9 cellular contexts compared by ENCODE assay signal in the genomic region with DNA sequence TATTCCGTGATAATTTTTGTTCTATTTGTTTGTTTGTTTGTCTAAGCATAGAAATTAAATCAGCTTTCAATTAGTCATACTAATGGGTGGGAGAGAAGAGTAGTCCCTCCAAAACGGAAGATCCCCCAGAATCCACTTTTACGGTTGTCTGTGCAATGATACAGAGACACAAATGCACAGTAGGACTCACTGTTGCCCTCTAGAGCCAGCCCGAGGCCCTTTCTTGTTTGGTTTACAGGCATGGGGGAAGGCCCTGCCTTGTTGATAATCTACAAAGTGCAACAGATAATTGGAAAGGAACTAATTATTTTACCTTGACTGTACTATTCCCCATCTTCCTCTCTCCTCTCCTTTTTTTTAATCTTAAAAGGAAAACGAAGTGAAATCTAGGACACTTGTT.
DNase-seq lines count a peak whose midpoint lies in the region; ATAC-seq and TF ChIP-seq lines count a peak whose summit lies in the region.
"Had no signal": no experiment of that assay in that cellular context is flagged by ENCODE, and none has a peak within 500 bp of the region (broad histone marks: within the 10 kb centered on the region; RNA-seq: fewer than 3 reads in every experiment).

No MANE protein-coding gene starts in this region.

- H3K27ac ChIP-seq in sigmoid colon: no peak overlapping the region
- H3K27ac ChIP-seq: SJSA1 had no signal

- peak; percentile 25 for ATAC-seq in HG03280 (IDR thresholded peaks at IDR 0.05; ENCODE audit: unreplicated experiment)
- ATAC-seq in T-cell (replicated peaks in 1 of 4): peak in 1 of 4 experiments; percentile 28
- ATAC-seq in GM18873 (IDR thresholded peaks at IDR 0.05; ENCODE audit: low FRiP score, unreplicated experiment): no peak
- ATAC-seq in HG02981 (IDR thresholded peaks at IDR 0.05; ENCODE audit: unreplicated experiment): no peak

- intact Hi-C loops in Caco-2 (cut with micrococcal nuclease; ENCODE audit: unreplicated experiment): loop anchor here (2.0 kb wide), 1 partner anchor 41 kb away; no protein-coding TSS in a partner anchor
- intact Hi-C loops in sigmoid colon (cut with DNase I): no loop called here

- DNase-seq in Caco-2 (peak; percentile 53 to 60), T-cell (peak in 29 of 34 experiments; percentile 18 to 65 (median 52)), mucosa of gallbladder (ENCODE audit: low spot score) (peak; percentile 33), sigmoid colon (no peak)
- peak; percentile 10 for DNase-seq in central memory CD4-positive, alpha-beta T cell

- H3K4me3 ChIP-seq in Caco-2 (ENCODE audit: low read depth, low read length): no peak overlapping the region
- no peak overlapping the region for H3K4me3 ChIP-seq in sigmoid colon
- H3K4me3 ChIP-seq: SJSA1 had no signal

- BruUV-seq in Caco-2 (replicated peaks; lab: Mats Ljungman, UMichigan): no TSS peak

- no peaks in the 10 kb centered on the region for H3K36me3 ChIP-seq in Caco-2 (ENCODE audit: control insufficient read depth, insufficient read depth, low read length)
- H3K36me3 ChIP-seq in sigmoid colon: no peaks in the 10 kb centered on the region
- H3K36me3 ChIP-seq: SJSA1 had no signal

- H3K27me3 Mint-ChIP-seq in Caco-2 (ENCODE audit: insufficient read depth, unreplicated experiment): no peaks in the 10 kb centered on the region
- H3K27me3 Mint-ChIP-seq in T-cell: no peaks in the 10 kb centered on the region

- POLR2A ChIA-PET in Caco-2 (lab: Charles Lee) (no interaction called here), T-cell (lab: Charles Lee) (interaction anchor here (0.6 to 0.8 kb wide), 2 partner anchors 9 to 187 kb away, joined by 3 to 4 read pairs; no protein-coding TSS in a partner anchor)

- H3K4me1 Mint-ChIP-seq in Caco-2 (ENCODE audit: low read depth, unreplicated experiment) (peaks cover 7% of the 10 kb centered on the region), T-cell (peaks cover 40 to 65% (median 47%) of the 10 kb centered on the region in 3 donors)

- H3K27me3 ChIP-seq in Caco-2 (replicated peaks; ENCODE audit: control insufficient read depth, insufficient read depth, low read length) (no peaks in the 10 kb centered on the region), sigmoid colon (no peaks in the 10 kb centered on the region)

- H3K36me3 Mint-ChIP-seq in Caco-2 (ENCODE audit: insufficient read depth, unreplicated experiment): no peaks in the 10 kb centered on the region
- H3K36me3 Mint-ChIP-seq in T-cell: no peaks in the 10 kb centered on the region

- no peak for TF ChIP-seq EP300 in sigmoid colon (IDR thresholded peaks at IDR 0.05)

- H3K9me3 Mint-ChIP-seq in Caco-2 (ENCODE audit: unreplicated experiment) (no peaks in the 10 kb centered on the region), T-cell (no peaks in the 10 kb centered on the region)

- H3K4me1 ChIP-seq in Caco-2 (no peaks in the 10 kb centered on the region), sigmoid colon (no peaks in the 10 kb centered on the region)
- H3K4me1 ChIP-seq: SJSA1 had no signal

- TF ChIP-seq POLR2A in sigmoid colon (IDR thresholded peaks at IDR 0.05): no peak

- CTCF ChIA-PET in Caco-2 (lab: Charles Lee): interaction anchor here (0.6 kb wide), 1 partner anchor 13 kb away, joined by 3 read pairs; no protein-coding TSS in a partner anchor
- CTCF ChIA-PET in T-cell (lab: Charles Lee): interaction anchor here (0.7 to 1.8 kb wide), 6 partner anchors 11 to 832 kb away, joined by 3 to 5 read pairs (median 4); no protein-coding TSS in a partner anchor

- WGBS in sigmoid colon, 2 donors: 38 to 51% methylated on average over 5 of the region's 5 CpGs

- H3K27ac Mint-ChIP-seq in Caco-2 (ENCODE audit: unreplicated experiment) (no peak overlapping the region), T-cell (peak overlapping the region; percentile 72 to 85)

- H3K4me3 Mint-ChIP-seq in Caco-2 (ENCODE audit: unreplicated experiment) (no peak overlapping the region), T-cell (peak overlapping the region in 1 of 3 donors; percentile 65)

- H3K9me3 ChIP-seq in Caco-2 (no peaks in the 10 kb centered on the region), sigmoid colon (no peaks in the 10 kb centered on the region)
- H3K9me3 ChIP-seq: SJSA1 had no signal

- peak; percentile 47 to 66 for TF ChIP-seq CTCF in Caco-2 (IDR thresholded peaks at IDR 0.05; ENCODE audit: insufficient read depth in 1 of 2, low read depth in 1 of 2, low read length in 1 of 2, severe bottlenecking in 1 of 2, unreplicated experiment in 1 of 2)
- TF ChIP-seq CTCF in sigmoid colon (IDR thresholded peaks at IDR 0.05): peak in 1 of 4 experiments; percentile 12
